6 cellular contexts compared by ENCODE assay signal in genomic region chr4:189506080-189506479, GRCh38.
"Had no signal": no experiment of that assay in that cellular context is flagged by ENCODE, and none has a peak within 500 bp of the region (broad histone marks: within the 10 kb centered on the region; RNA-seq: fewer than 3 reads in every experiment).

No MANE protein-coding gene starts in this region.

- H3K4me2 ChIP-seq: KMS-11 had no signal

- DNase-seq: IMR-90, KBM-7, KG1 had no signal

- H3K4me3 ChIP-seq: K562 had no signal

- ATAC-seq: K562 had no signal

- H3K27ac ChIP-seq: HL-60, KMS-11 had no signal

- H3K9ac ChIP-seq: KMS-11 had no signal

- FAIRE-seq: K562 had no signal
